1 cellular context compared by ENCODE assay signal in genomic region chr12:46369095-46369473, GRCh38.
TF ChIP-seq lines count a peak whose summit lies in the region.

No MANE protein-coding gene starts in this region.

TF ChIP-seq in K562, 482 proteins besides CTCF, POLR2A, EP300 and RAD21 (continued from another document):
- TF ChIP-seq POU5F1 (IDR thresholded peaks at IDR 0.05; ENCODE audit: borderline replicate concordance, low read depth, low read length, partially characterized antibody) (no peak), AFF4 (CRISPR knock-in tag; IDR thresholded peaks at IDR 0.05) (peak; percentile 50; the same call in 1 of the 2 replicates), ZNF165 (CRISPR knock-in tag; IDR thresholded peaks at IDR 0.05; ENCODE audit: borderline replicate concordance) (no peak), ZNF41 (CRISPR knock-in tag; conservative IDR thresholded peaks at IDR 0.05) (0 out of 2 replicates have a peak, but pooled peaks have one; percentile 28), GABPB2 (CRISPR knock-in tag; conservative IDR thresholded peaks at IDR 0.05) (no peak), ARNT (IDR thresholded peaks at IDR 0.05) (no peak)
